Comparison of ENCODE assay signal across 8 cellular contexts in the genomic region with DNA sequence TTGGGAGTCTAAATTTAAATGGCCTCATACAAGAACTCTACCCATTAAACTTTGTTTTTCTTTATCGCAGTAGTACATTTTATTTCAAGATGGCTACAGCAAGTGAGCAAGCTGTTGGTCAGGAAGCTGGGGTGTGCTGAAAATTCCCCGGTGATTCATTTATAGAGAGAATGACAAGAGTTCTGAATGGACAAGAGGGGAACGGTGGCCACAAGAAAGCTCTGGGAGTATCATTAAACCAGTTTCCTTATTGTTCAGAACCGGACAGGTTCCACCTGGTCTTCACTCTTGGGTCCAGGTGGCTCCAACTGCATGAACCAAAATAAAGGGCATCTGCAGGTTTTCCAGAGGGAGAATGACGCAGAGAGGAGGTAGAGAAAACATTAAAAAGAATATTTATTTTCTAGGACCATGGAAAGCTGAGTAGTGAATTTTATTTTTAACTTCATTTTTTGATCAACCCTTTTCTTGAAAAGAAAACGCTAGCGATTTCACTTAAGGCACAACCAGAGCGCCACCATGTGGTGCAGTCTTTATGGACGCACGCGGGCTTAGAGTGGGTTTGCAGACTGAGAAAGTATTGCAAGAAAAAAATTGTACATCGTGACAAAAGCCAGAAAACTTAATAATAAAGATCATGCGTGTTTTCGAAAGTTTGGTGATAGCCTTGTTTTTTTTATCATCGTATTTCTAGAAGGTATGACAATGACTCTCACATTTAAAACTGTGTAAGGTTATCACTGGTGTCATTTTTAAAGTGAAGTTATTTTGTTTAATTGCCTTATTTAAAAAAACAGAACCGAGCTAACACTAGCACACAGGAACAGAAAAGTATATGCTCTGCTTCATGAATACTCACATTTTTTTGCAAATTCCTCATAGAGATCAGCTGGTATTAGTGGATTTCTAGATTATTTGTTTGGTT.
DNase-seq lines count a peak whose midpoint lies in the region; ATAC-seq and TF ChIP-seq lines count a peak whose summit lies in the region.

No MANE protein-coding gene starts in this region.

- H3K4me1 ChIP-seq in right cardiac atrium (ENCODE audit: control insufficient read depth, insufficient read depth, low read length), result no peaks in the 10 kb centered on the region

- 20% methylated on average over 16 of the region's 16 CpGs for WGBS in right cardiac atrium

- no peaks in the 10 kb centered on the region for H3K36me3 ChIP-seq in WERI-Rb-1

- ATAC-seq in HG02763 (IDR thresholded peaks at IDR 0.05; ENCODE audit: unreplicated experiment) (peak; percentile 54), right cardiac atrium (no peak)

- H3K9me3 ChIP-seq in WERI-Rb-1 (ENCODE audit: severe bottlenecking) (no peaks in the 10 kb centered on the region), right cardiac atrium (ENCODE audit: control insufficient read depth, low read length) (no peaks in the 10 kb centered on the region)

- H3K27ac ChIP-seq in WERI-Rb-1, result no peak overlapping the region
- H3K27ac ChIP-seq in right cardiac atrium (ENCODE audit: low read length), result no peak overlapping the region

- H3K27me3 ChIP-seq in WERI-Rb-1 (ENCODE audit: insufficient read depth, low read depth, severe bottlenecking) (no peaks in the 10 kb centered on the region), right cardiac atrium (ENCODE audit: control insufficient read depth, insufficient read depth) (no peaks in the 10 kb centered on the region)

- intact Hi-C loops in right cardiac atrium (cut with DNase I), result loop anchor here in 2 of 4 donors (10.0 kb wide), 1 partner anchor 198 kb away; no protein-coding TSS in a partner anchor

- peak; percentile 69 for TF ChIP-seq CTCF in WERI-Rb-1 (IDR thresholded peaks at IDR 0.05; ENCODE audit: low read depth, low read length)

- DNase-seq in NCI-H187 (lab: John Stamatoyannopoulos, UW) (peak; percentile 15 to 34), NCI-H187 treated with DMSO at 0.1 percent for 48 hours (lab: John Stamatoyannopoulos, UW) (no peak), NCI-H1694 treated with DMSO at 0.1 percent for 48 hours (lab: John Stamatoyannopoulos, UW) (peak; percentile 68), WERI-Rb-1 (peak; percentile 62), right cardiac atrium (peak; percentile 44 to 73 (median 57)), skeletal muscle cell (ENCODE audit: low read depth) (peak; percentile 26), cerebellar nuclear complex (lab: John Stamatoyannopoulos, UW) (no peak)

- H3K4me3 ChIP-seq in WERI-Rb-1 (ENCODE audit: low read depth, low read length), result no peak overlapping the region
- H3K4me3 ChIP-seq in right cardiac atrium (ENCODE audit: low read length), result peak overlapping the region; percentile 28
- H3K4me3 ChIP-seq in skeletal muscle cell (ENCODE audit: low read depth, low read length), result no peak overlapping the region

Comparison
In these comparisons a context has a peak if more than half of its experiments do, and no peak if none do; other contexts are left out.
1. DNase-seq: peak in NCI-H187 (2 of 2), NCI-H1694 treated with DMSO at 0.1 percent for 48 hours (single experiment), WERI-Rb-1 (single experiment), right cardiac atrium (3 of 3) and skeletal muscle cell (single experiment); none in NCI-H187 treated with DMSO at 0.1 percent for 48 hours (single experiment) and cerebellar nuclear complex (0 of 2).